Comparison of ENCODE assay signal across 1 cellular context in genomic region chr16:30585400-30586191, GRCh38.
A peak's percentile ranks its signal among the peaks of the same experiment; 100 is the strongest.
TF ChIP-seq lines count a peak whose summit lies in the region.

ZNF785 (minus strand) TSS chr16:30585697; CDS start chr16:30585611, 86 bp downstream.

TF ChIP-seq in K562, 482 proteins besides CTCF, POLR2A, EP300 and RAD21 (continued from another document and continues in another):
- no peak for TF ChIP-seq ZFP36 (IDR thresholded peaks at IDR 0.05; ENCODE audit: low read depth, low read length, partially characterized antibody)
- peak; percentile 64 for TF ChIP-seq HDAC2 (IDR thresholded peaks at IDR 0.05)
- TF ChIP-seq NEUROD1 (IDR thresholded peaks at IDR 0.05; ENCODE audit: borderline replicate concordance, low read depth, low read length, partially characterized antibody), result peak; percentile 93
- no peak for TF ChIP-seq CEBPB (tag; IDR thresholded peaks at IDR 0.05)
- peak; percentile 3 for TF ChIP-seq NFE2 (IDR thresholded peaks at IDR 0.05; ENCODE audit: low read depth)
- TF ChIP-seq HDAC1 (IDR thresholded peaks at IDR 0.05), result peak in 1 of 2 experiments; percentile 88; a peak in 2 of 4 replicates
- TF ChIP-seq ILK (tag; IDR thresholded peaks at IDR 0.05; ENCODE audit: borderline replicate concordance, low read depth), result no peak
- 0 out of 2 replicates have a peak, but pooled peaks have one; percentile 25 for TF ChIP-seq KLF13 (tag; IDR thresholded peaks at IDR 0.05; ENCODE audit: borderline replicate concordance, low read depth)
- no peak for TF ChIP-seq HNRNPK (IDR thresholded peaks at IDR 0.05; ENCODE audit: low read depth, low read length, poor library complexity, severe bottlenecking)
- no peak for TF ChIP-seq MCM7 (IDR thresholded peaks at IDR 0.05)
- TF ChIP-seq, protein P1, sequence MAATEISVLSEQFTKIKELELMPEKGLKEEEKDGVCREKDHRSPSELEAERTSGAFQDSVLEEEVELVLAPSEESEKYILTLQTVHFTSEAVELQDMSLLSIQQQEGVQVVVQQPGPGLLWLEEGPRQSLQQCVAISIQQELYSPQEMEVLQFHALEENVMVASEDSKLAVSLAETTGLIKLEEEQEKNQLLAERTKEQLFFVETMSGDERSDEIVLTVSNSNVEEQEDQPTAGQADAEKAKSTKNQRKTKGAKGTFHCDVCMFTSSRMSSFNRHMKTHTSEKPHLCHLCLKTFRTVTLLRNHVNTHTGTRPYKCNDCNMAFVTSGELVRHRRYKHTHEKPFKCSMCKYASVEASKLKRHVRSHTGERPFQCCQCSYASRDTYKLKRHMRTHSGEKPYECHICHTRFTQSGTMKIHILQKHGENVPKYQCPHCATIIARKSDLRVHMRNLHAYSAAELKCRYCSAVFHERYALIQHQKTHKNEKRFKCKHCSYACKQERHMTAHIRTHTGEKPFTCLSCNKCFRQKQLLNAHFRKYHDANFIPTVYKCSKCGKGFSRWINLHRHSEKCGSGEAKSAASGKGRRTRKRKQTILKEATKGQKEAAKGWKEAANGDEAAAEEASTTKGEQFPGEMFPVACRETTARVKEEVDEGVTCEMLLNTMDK (IDR thresholded peaks at IDR 0.05; ENCODE audit: borderline replicate concordance, insufficient read depth, low read depth, low read length, poor library complexity, severe bottlenecking), result peak; percentile 14
- TF ChIP-seq BDP1 (IDR thresholded peaks at IDR 0.05; ENCODE audit: insufficient read depth, insufficient read length), result no peak
- no peak for TF ChIP-seq TCF7L2 (IDR thresholded peaks at IDR 0.05; ENCODE audit: low read depth, low read length)
- TF ChIP-seq SP1 (CRISPR knock-in tag; IDR thresholded peaks at IDR 0.05), result peak; percentile 93
- peak; percentile 80; the same call in 1 of the 2 replicates for TF ChIP-seq KLF6 (CRISPR knock-in tag; IDR thresholded peaks at IDR 0.05; ENCODE audit: borderline replicate concordance)
- TF ChIP-seq ZNF444 (CRISPR knock-in tag; IDR thresholded peaks at IDR 0.05), result no peak
- TF ChIP-seq GTF2F1 (IDR thresholded peaks at IDR 0.05; ENCODE audit: low read depth, low read length), result no peak; the same call in 1 of the 2 replicates
- no peak for TF ChIP-seq ZC3H4 (CRISPR knock-in tag; IDR thresholded peaks at IDR 0.05; ENCODE audit: borderline replicate concordance)
- TF ChIP-seq TAF1 (IDR thresholded peaks at IDR 0.05; ENCODE audit: control insufficient read depth, extremely low read depth, insufficient read depth, low read length, severe bottlenecking), result peak; percentile 65
- no peak for TF ChIP-seq HES1 (IDR thresholded peaks at IDR 0.05; ENCODE audit: low read depth)
- TF ChIP-seq PURB (CRISPR knock-in tag; IDR thresholded peaks at IDR 0.05; ENCODE audit: low read depth), result no peak
- no peak for TF ChIP-seq AFF1 (IDR thresholded peaks at IDR 0.05; ENCODE audit: low read depth in 1 of 2, partially characterized antibody in 2 of 2)
- TF ChIP-seq JUNB (CRISPR knock-in tag; conservative IDR thresholded peaks at IDR 0.05), result no peak
- peak; percentile 59 to 84; a peak in 2 of 4 replicates for TF ChIP-seq ARNT (IDR thresholded peaks at IDR 0.05)
- TF ChIP-seq, protein P2, sequence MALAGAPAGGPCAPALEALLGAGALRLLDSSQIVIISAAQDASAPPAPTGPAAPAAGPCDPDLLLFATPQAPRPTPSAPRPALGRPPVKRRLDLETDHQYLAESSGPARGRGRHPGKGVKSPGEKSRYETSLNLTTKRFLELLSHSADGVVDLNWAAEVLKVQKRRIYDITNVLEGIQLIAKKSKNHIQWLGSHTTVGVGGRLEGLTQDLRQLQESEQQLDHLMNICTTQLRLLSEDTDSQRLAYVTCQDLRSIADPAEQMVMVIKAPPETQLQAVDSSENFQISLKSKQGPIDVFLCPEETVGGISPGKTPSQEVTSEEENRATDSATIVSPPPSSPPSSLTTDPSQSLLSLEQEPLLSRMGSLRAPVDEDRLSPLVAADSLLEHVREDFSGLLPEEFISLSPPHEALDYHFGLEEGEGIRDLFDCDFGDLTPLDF (CRISPR knock-in tag; IDR thresholded peaks at IDR 0.05), result peak; percentile 98
- TF ChIP-seq, protein P3, sequence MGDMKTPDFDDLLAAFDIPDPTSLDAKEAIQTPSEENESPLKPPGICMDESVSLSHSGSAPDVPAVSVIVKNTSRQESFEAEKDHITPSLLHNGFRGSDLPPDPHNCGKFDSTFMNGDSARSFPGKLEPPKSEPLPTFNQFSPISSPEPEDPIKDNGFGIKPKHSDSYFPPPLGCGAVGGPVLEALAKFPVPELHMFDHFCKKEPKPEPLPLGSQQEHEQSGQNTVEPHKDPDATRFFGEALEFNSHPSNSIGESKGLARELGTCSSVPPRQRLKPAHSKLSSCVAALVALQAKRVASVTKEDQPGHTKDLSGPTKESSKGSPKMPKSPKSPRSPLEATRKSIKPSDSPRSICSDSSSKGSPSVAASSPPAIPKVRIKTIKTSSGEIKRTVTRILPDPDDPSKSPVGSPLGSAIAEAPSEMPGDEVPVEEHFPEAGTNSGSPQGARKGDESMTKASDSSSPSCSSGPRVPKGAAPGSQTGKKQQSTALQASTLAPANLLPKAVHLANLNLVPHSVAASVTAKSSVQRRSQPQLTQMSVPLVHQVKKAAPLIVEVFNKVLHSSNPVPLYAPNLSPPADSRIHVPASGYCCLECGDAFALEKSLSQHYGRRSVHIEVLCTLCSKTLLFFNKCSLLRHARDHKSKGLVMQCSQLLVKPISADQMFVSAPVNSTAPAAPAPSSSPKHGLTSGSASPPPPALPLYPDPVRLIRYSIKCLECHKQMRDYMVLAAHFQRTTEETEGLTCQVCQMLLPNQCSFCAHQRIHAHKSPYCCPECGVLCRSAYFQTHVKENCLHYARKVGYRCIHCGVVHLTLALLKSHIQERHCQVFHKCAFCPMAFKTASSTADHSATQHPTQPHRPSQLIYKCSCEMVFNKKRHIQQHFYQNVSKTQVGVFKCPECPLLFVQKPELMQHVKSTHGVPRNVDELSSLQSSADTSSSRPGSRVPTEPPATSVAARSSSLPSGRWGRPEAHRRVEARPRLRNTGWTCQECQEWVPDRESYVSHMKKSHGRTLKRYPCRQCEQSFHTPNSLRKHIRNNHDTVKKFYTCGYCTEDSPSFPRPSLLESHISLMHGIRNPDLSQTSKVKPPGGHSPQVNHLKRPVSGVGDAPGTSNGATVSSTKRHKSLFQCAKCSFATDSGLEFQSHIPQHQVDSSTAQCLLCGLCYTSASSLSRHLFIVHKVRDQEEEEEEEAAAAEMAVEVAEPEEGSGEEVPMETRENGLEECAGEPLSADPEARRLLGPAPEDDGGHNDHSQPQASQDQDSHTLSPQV (IDR thresholded peaks at IDR 0.05), result peak; percentile 94
- no peak for TF ChIP-seq SAFB2 (IDR thresholded peaks at IDR 0.05; ENCODE audit: borderline replicate concordance, low read depth, low read length, severe bottlenecking)
- peak; percentile 45; the same call in 1 of the 2 replicates for TF ChIP-seq ZEB2 (IDR thresholded peaks at IDR 0.05)
- TF ChIP-seq RFX1 (IDR thresholded peaks at IDR 0.05), result peak; percentile 34; the same call in 1 of the 2 replicates
- TF ChIP-seq BCL6 (CRISPR knock-in tag; IDR thresholded peaks at IDR 0.05), result peak; percentile 29; the same call in 1 of the 2 replicates
- TF ChIP-seq ZNF551 (CRISPR knock-in tag; IDR thresholded peaks at IDR 0.05), result no peak
- TF ChIP-seq NKRF (IDR thresholded peaks at IDR 0.05; ENCODE audit: borderline replicate concordance), result peak; percentile 81
- peak; percentile 86 for TF ChIP-seq RBFOX2 (IDR thresholded peaks at IDR 0.05; ENCODE audit: low read depth, low read length)
- peak; percentile 64; a peak in 3 of 4 replicates for TF ChIP-seq SIX5 (IDR thresholded peaks at IDR 0.05; ENCODE audit: borderline replicate concordance in 1 of 2, insufficient read depth in 1 of 2, low read depth in 1 of 2, low read length in 2 of 2)
- TF ChIP-seq ZNF134 (CRISPR knock-in tag; conservative IDR thresholded peaks at IDR 0.05), result no peak
- peak; percentile 64; the same call in 1 of the 2 replicates for TF ChIP-seq HIVEP1 (CRISPR knock-in tag; IDR thresholded peaks at IDR 0.05)
- TF ChIP-seq, protein P4, sequence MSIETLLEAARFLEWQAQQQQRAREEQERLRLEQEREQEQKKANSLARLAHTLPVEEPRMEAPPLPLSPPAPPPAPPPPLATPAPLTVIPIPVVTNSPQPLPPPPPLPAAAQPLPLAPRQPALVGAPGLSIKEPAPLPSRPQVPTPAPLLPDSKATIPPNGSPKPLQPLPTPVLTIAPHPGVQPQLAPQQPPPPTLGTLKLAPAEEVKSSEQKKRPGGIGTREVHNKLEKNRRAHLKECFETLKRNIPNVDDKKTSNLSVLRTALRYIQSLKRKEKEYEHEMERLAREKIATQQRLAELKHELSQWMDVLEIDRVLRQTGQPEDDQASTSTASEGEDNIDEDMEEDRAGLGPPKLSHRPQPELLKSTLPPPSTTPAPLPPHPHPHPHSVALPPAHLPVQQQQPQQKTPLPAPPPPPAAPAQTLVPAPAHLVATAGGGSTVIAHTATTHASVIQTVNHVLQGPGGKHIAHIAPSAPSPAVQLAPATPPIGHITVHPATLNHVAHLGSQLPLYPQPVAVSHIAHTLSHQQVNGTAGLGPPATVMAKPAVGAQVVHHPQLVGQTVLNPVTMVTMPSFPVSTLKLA (conservative IDR thresholded peaks at IDR 0.05), result peak; percentile 94 to 97
- peak; percentile 89 for TF ChIP-seq HCFC1 (IDR thresholded peaks at IDR 0.05; ENCODE audit: low read depth, low read length)
- peak; percentile 97 for TF ChIP-seq ZNF282 (CRISPR knock-in tag; IDR thresholded peaks at IDR 0.05)
- TF ChIP-seq ZNF311 (CRISPR knock-in tag; IDR thresholded peaks at IDR 0.05), result peak; percentile 58; the same call in 1 of the 2 replicates
- TF ChIP-seq, protein P5, sequence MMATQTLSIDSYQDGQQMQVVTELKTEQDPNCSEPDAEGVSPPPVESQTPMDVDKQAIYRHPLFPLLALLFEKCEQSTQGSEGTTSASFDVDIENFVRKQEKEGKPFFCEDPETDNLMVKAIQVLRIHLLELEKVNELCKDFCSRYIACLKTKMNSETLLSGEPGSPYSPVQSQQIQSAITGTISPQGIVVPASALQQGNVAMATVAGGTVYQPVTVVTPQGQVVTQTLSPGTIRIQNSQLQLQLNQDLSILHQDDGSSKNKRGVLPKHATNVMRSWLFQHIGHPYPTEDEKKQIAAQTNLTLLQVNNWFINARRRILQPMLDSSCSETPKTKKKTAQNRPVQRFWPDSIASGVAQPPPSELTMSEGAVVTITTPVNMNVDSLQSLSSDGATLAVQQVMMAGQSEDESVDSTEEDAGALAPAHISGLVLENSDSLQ (IDR thresholded peaks at IDR 0.05), result peak; percentile 83
- TF ChIP-seq ZNF316 (IDR thresholded peaks at IDR 0.05), result 0 out of 2 replicates have a peak, but pooled peaks have one; percentile 27
- no peak for TF ChIP-seq ZNF280A (IDR thresholded peaks at IDR 0.05; ENCODE audit: low read depth, partially characterized antibody)
- no peak for TF ChIP-seq KAT2B (IDR thresholded peaks at IDR 0.05; ENCODE audit: low read depth, low read length)
- no peak; a peak in 1 of 4 replicates for TF ChIP-seq RCOR1 (IDR thresholded peaks at IDR 0.05; ENCODE audit: borderline replicate concordance in 1 of 2, low read depth in 2 of 2, low read length in 2 of 2)
